ENCODE assay signal across 23 cellular contexts in genomic region chr4:142334931-142335330, GRCh38.
A peak's percentile ranks its signal among the peaks of the same experiment; 100 is the strongest.
DNase-seq lines count a peak whose midpoint lies in the region; ATAC-seq, FAIRE-seq and TF ChIP-seq lines count a peak whose summit lies in the region.
"Had no signal": no experiment of that assay in that cellular context is flagged by ENCODE, and none has a peak within 500 bp of the region (broad histone marks: within the 10 kb centered on the region; RNA-seq: fewer than 3 reads in every experiment).

No MANE protein-coding gene starts in this region.

- H3K27me3 ChIP-seq in CD4-positive, alpha-beta T cell (ENCODE audit: control insufficient read depth, insufficient read depth, low read length), result no peaks in the 10 kb centered on the region
- H3K27me3 ChIP-seq: BE2C, SJSA1 had no signal

- H3K27me3 Mint-ChIP-seq in CD4-positive, alpha-beta T cell, result no peaks in the 10 kb centered on the region
- no peaks in the 10 kb centered on the region for H3K27me3 Mint-ChIP-seq in T-helper 17 cell

- H3K4me1 Mint-ChIP-seq in CD4-positive, alpha-beta T cell (ENCODE audit: low read depth), result peaks cover 69% of the 10 kb centered on the region
- peaks cover 30% of the 10 kb centered on the region for H3K4me1 Mint-ChIP-seq in T-helper 17 cell
- H3K4me1 Mint-ChIP-seq: GM23338 had no signal

- H3K27ac Mint-ChIP-seq in CD4-positive, alpha-beta T cell, result peak overlapping the region; percentile 28
- H3K27ac Mint-ChIP-seq in T-helper 17 cell, result peak overlapping the region; percentile 39
- H3K27ac Mint-ChIP-seq: GM23338, H9 had no signal

- H3K36me3 Mint-ChIP-seq in CD4-positive, alpha-beta T cell (ENCODE audit: low read depth), result peaks cover 57% of the 10 kb centered on the region
- H3K36me3 Mint-ChIP-seq in T-helper 17 cell (ENCODE audit: low read depth), result no peaks in the 10 kb centered on the region

- CTCF ChIA-PET in CD4-positive, alpha-beta T cell (lab: Charles Lee), result interaction anchor here (0.6 to 1.7 kb wide), 4 partner anchors 11 to 364 kb away, joined by 3 to 4 read pairs (median 3); no protein-coding TSS in a partner anchor

- no peak overlapping the region for H3K4me3 Mint-ChIP-seq in CD4-positive, alpha-beta T cell
- H3K4me3 Mint-ChIP-seq in T-helper 17 cell, result no peak overlapping the region
- H3K4me3 Mint-ChIP-seq: GM23338, H9 had no signal

- TF ChIP-seq CTCF in CD4-positive, alpha-beta T cell (IDR thresholded peaks at IDR 0.05), result no peak

- TF ChIP-seq POLR2A in GM18505 (IDR thresholded peaks at IDR 0.05; ENCODE audit: borderline replicate concordance, extremely low read depth, insufficient read depth, insufficient read length), result no peak

- POLR2A ChIA-PET in CD4-positive, alpha-beta T cell (lab: Charles Lee), result interaction anchor here (0.6 kb wide), 2 partner anchors 59 to 87 kb away, joined by 3 to 4 read pairs; no protein-coding TSS in a partner anchor

- H3K27ac ChIP-seq in CD4-positive, alpha-beta T cell (ENCODE audit: low read depth, low read length), result no peak overlapping the region
- H3K27ac ChIP-seq: SJSA1 had no signal

- no peak for ATAC-seq in CD4-positive, alpha-beta T cell (ENCODE audit: poor library complexity)
- ATAC-seq in T-helper 17 cell (no peak), GM18505 (IDR thresholded peaks at IDR 0.05; ENCODE audit: unreplicated experiment) (no peak)
- ATAC-seq: GM23338, HepG2, K562 had no signal

- intact Hi-C loops in CD4-positive, alpha-beta T cell (cut with DNase I, micrococcal nuclease), result loop anchor here in 1 of 2 experiments (5.0 kb wide), 1 partner anchor 38 kb away; no protein-coding TSS in a partner anchor

- H3K9me3 Mint-ChIP-seq in CD4-positive, alpha-beta T cell, result no peaks in the 10 kb centered on the region

- peak; percentile 16 for FAIRE-seq in A204.1 (lab: Jason Lieb, UNC)
- FAIRE-seq: HepG2, K562 had no signal

- no peaks in the 10 kb centered on the region for H3K9me3 ChIP-seq in CD4-positive, alpha-beta T cell (ENCODE audit: control insufficient read depth, low read length)
- H3K9me3 ChIP-seq in T-helper 17 cell (ENCODE audit: control insufficient read depth, low read length, poor library complexity, severe bottlenecking), result no peaks in the 10 kb centered on the region
- H3K9me3 ChIP-seq: BE2C, SJSA1 had no signal

- DNase-seq in CD4-positive, alpha-beta T cell, result no peak
- no peak for DNase-seq in T-helper 17 cell
- DNase-seq in hepatic stellate cell (ENCODE audit: low spot score), result peak; percentile 9
- no peak for DNase-seq in NCI-H748 (lab: John Stamatoyannopoulos, UW; ENCODE audit: unreplicated experiment)
- no peak for DNase-seq in putamen (ENCODE audit: low spot score)
- DNase-seq in activated gamma-delta T cell (lab: John Stamatoyannopoulos, UW), result no peak
- DNase-seq: BE2C, DMS153, DND-41, H9, Kasumi-1, NCI-H1694, NCI-H2029 treated with DMSO at 0.1 percent for 48 hours, NCI-H446 treated with DMSO at 0.1 percent for 48 hours, NCI-H526, Right ventricle myocardium superior, RPMI8226 had no signal
